Comparison of ENCODE assay signal across 1 cellular context in genomic region chr1:25232866-25233784, GRCh38.
TF ChIP-seq lines count a peak whose summit lies in the region.

No MANE protein-coding gene starts in this region.

TF ChIP-seq in HEK293, 187 proteins besides CTCF, POLR2A, EP300 and RAD21 (continued from another document):
- TF ChIP-seq ZNF645 (tag by site-specific recombination; IDR thresholded peaks at IDR 0.05) (no peak), ZXDB (tag by site-specific recombination; IDR thresholded peaks at IDR 0.05) (peak; percentile 9; the same call in 1 of the 2 replicates), ZNF416 (tag by site-specific recombination; IDR thresholded peaks at IDR 0.05) (no peak), ZNF155 (tag by site-specific recombination; IDR thresholded peaks at IDR 0.05) (no peak), ZNF843 (tag by site-specific recombination; IDR thresholded peaks at IDR 0.05) (no peak), PATZ1 (tag by site-specific recombination; IDR thresholded peaks at IDR 0.05) (peak; percentile 77), ZNF449 (tag by site-specific recombination; IDR thresholded peaks at IDR 0.05) (no peak)
TF ChIP-seq in HEK293: peak in this region for 17.
